Comparison of ENCODE assay signal across 37 cellular contexts in the genomic region with DNA sequence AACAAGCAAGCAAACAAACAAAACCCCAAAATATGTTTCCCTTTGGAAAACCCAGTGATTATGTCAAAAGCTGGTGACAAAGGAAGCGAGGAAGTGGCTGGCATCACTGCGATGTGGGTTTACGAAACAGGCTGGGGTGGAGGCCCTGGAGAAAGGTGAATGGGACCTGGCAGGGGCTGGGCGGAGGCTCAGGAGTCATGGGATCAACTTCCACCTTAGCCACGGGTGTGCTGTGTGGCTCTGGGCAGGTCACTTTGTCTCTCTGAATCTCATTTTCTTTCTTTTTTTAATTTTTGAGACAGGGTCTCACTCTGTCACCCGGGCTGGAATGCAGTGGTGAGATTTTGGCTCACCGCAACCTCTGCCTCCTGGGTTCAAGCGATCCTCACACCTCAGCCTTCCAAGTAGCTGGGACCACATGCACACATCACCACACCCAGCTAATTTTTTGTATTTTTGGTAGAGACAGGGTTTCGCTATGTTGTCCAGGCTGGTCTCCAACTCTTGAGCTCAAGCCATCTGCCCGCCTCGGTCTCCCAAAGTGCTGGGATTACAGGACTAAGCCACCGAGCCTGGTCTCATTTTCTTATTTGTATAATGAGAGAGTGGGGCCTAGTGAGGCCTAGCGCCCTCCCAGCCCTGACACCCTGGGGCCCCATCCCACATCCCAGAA. TPM values are rescaled to one million over a fixed set of nuclear protein-coding genes. Genes with fewer than 3 reads are reported as not detected.
"Had no signal": no experiment of that assay in that cellular context is flagged by ENCODE, and none has a peak within 500 bp of the region (broad histone marks: within the 10 kb centered on the region; RNA-seq: fewer than 3 reads in every experiment).

No MANE protein-coding gene starts in this region.

- H3K27ac ChIP-seq: brain microvascular endothelial cell, epithelial cell of prostate, esophagus squamous epithelium, gastroesophageal sphincter, heart right ventricle had no signal

- H3K36me3 ChIP-seq: brain microvascular endothelial cell, esophagus squamous epithelium, gastroesophageal sphincter, heart right ventricle had no signal

- FAIRE-seq: astrocyte, bronchial epithelial cell, colon, endometrium, endothelial cell of umbilical vein had no signal

- H3K4me3 ChIP-seq: esophagus squamous epithelium, gastroesophageal sphincter, heart right ventricle had no signal

- DNase-seq: activated CD4-positive, alpha-beta memory T cell treated with anti-CD3 and anti-CD28 coated beads, Interleukin-2, amount 10 ng/mL, durations not matched to agents 7 days and 5 days; activated CD4-positive, alpha-beta T cell treated with anti-CD3 and anti-CD28 coated beads for 1 hour; activated CD4-positive, alpha-beta T cell treated with anti-CD3 and anti-CD28 coated beads for 4 hours; activated CD4-positive, alpha-beta T cell treated with anti-CD3 and anti-CD28 coated beads, Interleukin-2, amount 10 ng/mL, durations not matched to agents 7 days and 5 days; activated CD4-positive, alpha-beta T cell treated with anti-CD3 and anti-CD28 coated beads, Interleukin-2, amount 50 U/mL, for 4 hours; activated CD8-positive, alpha-beta memory T cell treated with anti-CD3 and anti-CD28 coated beads, Interleukin-2, amount 50 U/mL, for 48 hours; activated gamma-delta T cell treated with Interleukin-2 at 50 U/mL for 16 hours; activated naive CD4-positive, alpha-beta T cell treated with anti-CD3 and anti-CD28 coated beads, Interleukin-2, amount 50 U/mL, for 16 hours; activated naive CD4-positive, alpha-beta T cell treated with Interleukin-2 at 50 U/mL for 16 hours; activated T-cell treated with anti-CD3 and anti-CD28 coated beads for 4 hours; activated T-cell treated with anti-CD3 and anti-CD28 coated beads, Interleukin-2, amount 50 U/mL, for 24 hours; activated T-cell treated with anti-CD3 and anti-CD28 coated beads, Interleukin-2, amount 50 U/mL, for 72 hours; amniotic stem cell; anterior cingulate cortex; brain microvascular endothelial cell; cortex of kidney; effector CD8-positive, alpha-beta T cell; esophagus squamous epithelium; foreskin melanocyte; heart right ventricle; T-helper 2 cell had no signal

- H3K27me3 ChIP-seq: brain microvascular endothelial cell, gastroesophageal sphincter had no signal

- ATAC-seq: activated T-cell treated with anti-CD3 and anti-CD28 coated beads, Interleukin-2, amount 50 U/mL, for 72 hours; gastroesophageal sphincter; heart right ventricle; WTC11 had no signal

- H3K9me3 ChIP-seq: esophagus squamous epithelium, gastroesophageal sphincter had no signal

RNA-seq across cellular contexts. Expression of a gene that starts 7.2 kb away (rescaled TPM):
- total RNA-seq: activated CD4-positive, alpha-beta memory T cell treated with anti-CD3 and anti-CD28 coated beads, Interleukin-2, amount 10 ng/mL, durations not matched to agents 7 days and 5 days; activated CD4-positive, alpha-beta T cell treated with anti-CD3 and anti-CD28 coated beads, Interleukin-2, amount 10 ng/mL, durations not matched to agents 7 days and 5 days; activated T-cell treated with anti-CD3 and anti-CD28 coated beads, Interleukin-2, amount 50 U/mL, for 72 hours; astrocyte; bronchial epithelial cell; cardiac septum; chondrocyte; dermis microvascular lymphatic vessel endothelial cell; endothelial cell of umbilical vein; esophagus squamous epithelium; fibroblast of lung; fibroblast of villous mesenchyme; gastroesophageal sphincter; heart right ventricle; T-helper 1 cell treated with Interleukin-12 subunit alpha and Interleukin-12 subunit beta and Interleukin-4 antibody, amounts not matched to agents 30 ng/mL and 1 ng/mL, for 36 hours; WTC11 had no signal
- polyA plus RNA-seq: adipose tissue, esophagus, fibroblast of lung, heart right ventricle had no signal
